In the genomic region with DNA sequence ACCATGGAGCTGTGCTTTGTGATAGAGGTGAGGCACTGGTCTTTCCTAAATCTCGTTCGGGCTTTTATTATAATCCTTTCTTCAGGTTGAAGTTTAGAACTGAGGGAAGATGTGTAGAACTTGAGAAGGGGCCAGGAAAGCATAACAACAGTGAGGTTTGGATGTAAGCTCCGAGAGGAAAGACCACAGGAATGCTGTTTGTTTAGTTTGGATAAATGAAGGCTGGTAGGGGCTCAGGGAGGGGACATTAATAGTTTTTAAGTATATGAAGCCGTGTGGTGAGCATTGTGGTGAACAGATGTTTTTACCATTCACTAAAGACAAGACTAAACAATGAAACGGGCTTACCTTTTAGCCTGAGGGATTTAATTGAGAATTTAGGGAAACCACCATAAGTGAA, we compare ENCODE assay signal across 17 cellular contexts.
DNase-seq lines count a peak whose midpoint lies in the region; TF ChIP-seq lines count a peak whose summit lies in the region.
"Had no signal": no experiment of that assay in that cellular context is flagged by ENCODE, and none has a peak within 500 bp of the region (broad histone marks: within the 10 kb centered on the region; RNA-seq: fewer than 3 reads in every experiment).

No MANE protein-coding gene starts in this region.

- H3K27me3 ChIP-seq in smooth muscle cell (ENCODE audit: low read depth) (no peaks in the 10 kb centered on the region), testis (no peaks in the 10 kb centered on the region)
- H3K27me3 ChIP-seq: spleen, transverse colon had no signal

- 34% methylated on average over 5 of the region's 5 CpGs for WGBS in smooth muscle cell (ENCODE audit: low lambda C conversion rate)
- 79 to 84% methylated on average over 5 of the region's 5 CpGs for WGBS in testis, 2 donors

- H3K4me1 ChIP-seq in smooth muscle cell (ENCODE audit: low read depth) (peaks cover 31% of the 10 kb centered on the region), testis (peaks cover 4% of the 10 kb centered on the region)

- no peaks in the 10 kb centered on the region for H3K9me3 ChIP-seq in smooth muscle cell (replicated peaks; ENCODE audit: low read depth)
- H3K9me3 ChIP-seq in testis: no peaks in the 10 kb centered on the region
- H3K9me3 ChIP-seq: spleen, transverse colon had no signal

- H3K4me3 Mint-ChIP-seq in activated T-cell treated with anti-CD3 and anti-CD28 coated beads, Interleukin-2, amount 50 U/mL, for 24 hours: no peak overlapping the region

- no peaks in the 10 kb centered on the region for H3F3A ChIP-seq in smooth muscle cell (ENCODE audit: low read depth)

- no peaks in the 10 kb centered on the region for H4K20me1 ChIP-seq in smooth muscle cell (ENCODE audit: low read depth)

- H3K79me2 ChIP-seq in smooth muscle cell (ENCODE audit: low read depth): no peaks in the 10 kb centered on the region

- H3K4me2 ChIP-seq in smooth muscle cell: peak overlapping the region; percentile 34

- DNase-seq in HCEC 1CT (peak; percentile 72), amniotic stem cell (lab: John Stamatoyannopoulos, UW) (peak; percentile 44), foreskin fibroblast (peak; percentile 39 to 77), smooth muscle cell (lab: John Stamatoyannopoulos, UW; ENCODE audit: unreplicated experiment) (no peak), midbrain (lab: John Stamatoyannopoulos, UW) (no peak), testis (no peak)
- no peak for DNase-seq in activated CD8-positive, alpha-beta memory T cell treated with anti-CD3 and anti-CD28 coated beads, Interleukin-2, amount 50 U/mL, for 4 hours
- DNase-seq in activated T-cell treated with anti-CD3 and anti-CD28 coated beads, Interleukin-2, amount 50 U/mL, for 24 hours: no peak
- DNase-seq: activated CD8-positive, alpha-beta memory T cell treated with anti-CD3 and anti-CD28 coated beads, Interleukin-2, amount 50 U/mL, for 48 hours; DMS153; H7; NCI-H1105; NCI-H524; SHP77 treated with DMSO at 0.1 percent for 48 hours; spleen; transverse colon; WERI-Rb-1 had no signal

- intact Hi-C loops in testis (cut with DNase I; ENCODE audit: low total_unique reads): no loop called here

- TF ChIP-seq POLR2A in testis (IDR thresholded peaks at IDR 0.05): no peak

- no peak for TF ChIP-seq CTCF in foreskin fibroblast (IDR thresholded peaks at IDR 0.05; ENCODE audit: low read depth, low read length)
- no peak for TF ChIP-seq CTCF in smooth muscle cell (IDR thresholded peaks at IDR 0.05; ENCODE audit: borderline replicate concordance, insufficient read depth, poor library complexity, severe bottlenecking)
- TF ChIP-seq CTCF in testis (IDR thresholded peaks at IDR 0.05): no peak

- no peaks in the 10 kb centered on the region for H3K9me3 Mint-ChIP-seq in activated T-cell treated with anti-CD3 and anti-CD28 coated beads, Interleukin-2, amount 50 U/mL, for 24 hours

- H3K9ac ChIP-seq in smooth muscle cell (ENCODE audit: low read depth): no peak overlapping the region

- no peak overlapping the region for H2AFZ ChIP-seq in smooth muscle cell (ENCODE audit: low read depth)

- peak overlapping the region; percentile 12 for H3K27ac ChIP-seq in smooth muscle cell (ENCODE audit: low read depth)
- H3K27ac ChIP-seq in testis: no peak overlapping the region
- H3K27ac ChIP-seq: transverse colon, WERI-Rb-1 had no signal

- H3K4me3 ChIP-seq in foreskin fibroblast (ENCODE audit: low read depth in 1 of 2, low read length in 2 of 2) (no peak overlapping the region), smooth muscle cell (no peak overlapping the region), testis (no peak overlapping the region)
- H3K4me3 ChIP-seq: spleen, transverse colon had no signal

- H3K27me3 Mint-ChIP-seq in activated T-cell treated with anti-CD3 and anti-CD28 coated beads, Interleukin-2, amount 50 U/mL, for 24 hours: no peaks in the 10 kb centered on the region

- H3K36me3 ChIP-seq in smooth muscle cell (ENCODE audit: low read depth) (no peaks in the 10 kb centered on the region), testis (ENCODE audit: low read depth, missing control alignments) (no peaks in the 10 kb centered on the region)
- H3K36me3 ChIP-seq: WERI-Rb-1 had no signal

- H3K27ac Mint-ChIP-seq in activated T-cell treated with anti-CD3 and anti-CD28 coated beads, Interleukin-2, amount 50 U/mL, for 24 hours: no peak overlapping the region

- H3K36me3 Mint-ChIP-seq in activated T-cell treated with anti-CD3 and anti-CD28 coated beads, Interleukin-2, amount 50 U/mL, for 24 hours (ENCODE audit: low read depth): peaks cover 53% of the 10 kb centered on the region

- H3K4me1 Mint-ChIP-seq in activated T-cell treated with anti-CD3 and anti-CD28 coated beads, Interleukin-2, amount 50 U/mL, for 24 hours (ENCODE audit: low read depth): no peaks in the 10 kb centered on the region

Comparison
In these comparisons a context has a peak if more than half of its experiments do, and no peak if none do; other contexts are left out.
1. DNase-seq: peak in HCEC 1CT (single experiment), amniotic stem cell (single experiment) and foreskin fibroblast (2 of 2); none in smooth muscle cell (single experiment), activated CD8-positive, alpha-beta memory T cell treated with anti-CD3 and anti-CD28 coated beads, Interleukin-2, amount 50 U/mL, for 4 hours (single experiment), activated T-cell treated with anti-CD3 and anti-CD28 coated beads, Interleukin-2, amount 50 U/mL, for 24 hours (single experiment), midbrain (single experiment) and testis (single experiment).